Comparison of ENCODE assay signal across 13 cellular contexts in the genomic region with DNA sequence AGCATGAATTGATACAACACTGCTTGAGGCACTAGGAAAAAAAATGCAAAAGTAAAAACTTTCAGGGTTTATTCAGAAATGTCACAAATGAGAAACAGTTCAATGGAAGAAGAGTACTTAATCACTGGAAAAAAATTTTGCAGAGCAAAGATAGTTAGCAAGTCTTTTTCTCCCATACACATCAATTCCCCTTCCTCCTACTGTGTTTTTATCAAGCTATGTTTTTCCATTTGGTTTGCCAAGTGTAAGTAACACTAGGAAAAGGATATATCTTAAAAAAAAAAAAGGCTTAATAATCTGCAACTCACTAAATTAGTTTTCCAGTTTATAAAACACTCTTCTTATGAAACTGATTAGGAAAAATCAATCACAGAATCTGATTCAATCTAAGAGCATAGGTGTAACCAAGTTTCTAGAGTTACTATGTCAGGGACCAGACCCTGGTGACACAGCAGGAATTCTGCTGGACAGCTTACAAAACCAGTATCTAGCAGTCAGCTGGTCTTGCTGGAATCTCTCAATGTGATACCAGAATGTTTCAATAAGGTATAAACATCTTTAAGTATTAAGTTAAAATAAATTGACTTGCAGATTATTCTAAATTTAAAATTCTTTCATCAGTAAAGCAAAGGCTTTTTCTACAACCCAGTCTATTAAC. TPM values are rescaled to one million over a fixed set of nuclear protein-coding genes. Genes with fewer than 3 reads are reported as not detected.
DNase-seq lines count a peak whose midpoint lies in the region; ATAC-seq, FAIRE-seq and TF ChIP-seq lines count a peak whose summit lies in the region.
"Had no signal": no experiment of that assay in that cellular context is flagged by ENCODE, and none has a peak within 500 bp of the region (broad histone marks: within the 10 kb centered on the region; RNA-seq: fewer than 3 reads in every experiment).

No MANE protein-coding gene starts in this region.

- H3K4me3 ChIP-seq in cardiac fibroblast (replicated peaks in 1 of 2; ENCODE audit: low read depth in 2 of 2, low read length in 2 of 2) (no peak overlapping the region), keratinocyte (ENCODE audit: control insufficient read depth in 2 of 3, extremely low read depth in 1 of 3, insufficient read depth in 2 of 3, low read depth in 1 of 3, low read length in 3 of 3) (no peak overlapping the region), ascending aorta (no peak overlapping the region)
- H3K4me3 ChIP-seq: BLaER1, SJCRH30 had no signal

- H3K27me3 ChIP-seq in keratinocyte (ENCODE audit: control insufficient read depth, extremely low read depth, insufficient read depth, low read length) (no peaks in the 10 kb centered on the region), ascending aorta (no peaks in the 10 kb centered on the region)
- H3K27me3 ChIP-seq: BLaER1, SJCRH30 had no signal

- FAIRE-seq in keratinocyte (lab: Jason Lieb, UNC) = no peak
- FAIRE-seq in GM12892 (lab: Jason Lieb, UNC) = no peak

- peak overlapping the region; percentile 22 for H3K4me3 Mint-ChIP-seq in stimulated activated naive CD8-positive, alpha-beta T cell treated with anti-CD3 and anti-CD28 coated beads, Interleukin-15, Interleukin-2, amounts not matched to agents 100 ng/mL and 50 ng/mL, for 24 hours

- no peak for TF ChIP-seq POLR2A in GM12892 (IDR thresholded peaks at IDR 0.05; ENCODE audit: low read depth, low read length)

- H3K4me1 Mint-ChIP-seq in stimulated activated naive CD8-positive, alpha-beta T cell treated with anti-CD3 and anti-CD28 coated beads, Interleukin-15, Interleukin-2, amounts not matched to agents 100 ng/mL and 50 ng/mL, for 24 hours (ENCODE audit: low read depth) = peaks cover 78% of the 10 kb centered on the region

- peaks cover 14% of the 10 kb centered on the region for H3K79me2 ChIP-seq in keratinocyte (ENCODE audit: control insufficient read depth, insufficient read depth, low read length)

- H3K9me3 ChIP-seq in keratinocyte (ENCODE audit: control insufficient read depth, low read depth, low read length) (no peaks in the 10 kb centered on the region), ascending aorta (no peaks in the 10 kb centered on the region)
- H3K9me3 ChIP-seq: BLaER1, SJCRH30 had no signal

- no peaks in the 10 kb centered on the region for H4K20me1 ChIP-seq in keratinocyte (ENCODE audit: control insufficient read depth, extremely low read depth, insufficient read depth, low read length)

- no peak overlapping the region for H2AFZ ChIP-seq in keratinocyte (ENCODE audit: control insufficient read depth, low read length)

- H3K36me3 Mint-ChIP-seq in stimulated activated naive CD8-positive, alpha-beta T cell treated with anti-CD3 and anti-CD28 coated beads, Interleukin-15, Interleukin-2, amounts not matched to agents 100 ng/mL and 50 ng/mL, for 24 hours (ENCODE audit: low read depth) = peaks cover 63% of the 10 kb centered on the region

- no peaks in the 10 kb centered on the region for H3K27me3 Mint-ChIP-seq in stimulated activated naive CD8-positive, alpha-beta T cell treated with anti-CD3 and anti-CD28 coated beads, Interleukin-15, Interleukin-2, amounts not matched to agents 100 ng/mL and 50 ng/mL, for 24 hours

- peaks cover 28% of the 10 kb centered on the region for H3K4me1 ChIP-seq in keratinocyte (ENCODE audit: control insufficient read depth, extremely low read depth, insufficient read depth, low read length)
- H3K4me1 ChIP-seq in ascending aorta = peaks cover 0 to 8% of the 10 kb centered on the region in 2 donors
- H3K4me1 ChIP-seq: BLaER1 had no signal

- no peak overlapping the region for H3K4me2 ChIP-seq in keratinocyte (ENCODE audit: control insufficient read depth, extremely low read depth, insufficient read depth, low read depth, low read length)
- H3K4me2 ChIP-seq: BLaER1 had no signal

- peak overlapping the region; percentile 39 for H3K27ac ChIP-seq in keratinocyte (ENCODE audit: control insufficient read depth, insufficient read depth, low read length)
- no peak overlapping the region for H3K27ac ChIP-seq in ascending aorta
- H3K27ac ChIP-seq: BLaER1, SJCRH30 had no signal

- DNase-seq in stimulated activated naive CD8-positive, alpha-beta T cell treated with anti-CD3 and anti-CD28 coated beads, Interleukin-15, Interleukin-2, amounts not matched to agents 100 U/mL and 50 U/mL, for 24 hours = no peak
- DNase-seq in cardiac fibroblast (ENCODE audit: low read depth in 2 of 2) (peak; percentile 48 to 63), keratinocyte (ENCODE audit: low read depth, low spot score) (no peak), putamen (ENCODE audit: low spot score) (no peak), ascending aorta (ENCODE audit: low spot score in 2 of 2) (no peak), GM12892 (ENCODE audit: insufficient read length) (no peak)
- DNase-seq in effector CD8-positive, alpha-beta T cell (lab: John Stamatoyannopoulos, UW) = no peak
- DNase-seq: Karpas-422, NCI-H187 treated with DMSO at 0.1 percent for 48 hours, nucleus accumbens, SJCRH30 had no signal

- no peak overlapping the region for H3K9ac ChIP-seq in keratinocyte (ENCODE audit: control insufficient read depth, extremely low read depth, insufficient read depth, low read length)
- H3K9ac ChIP-seq: BLaER1 had no signal

- dilution Hi-C loops in keratinocyte (cut with MboI; ENCODE audit: extremely low pct_ligation_motif_present, low sequenced_read_pairs) = no loop called here

- H3K9me1 ChIP-seq in keratinocyte (ENCODE audit: control insufficient read depth, extremely low read depth, insufficient read depth, low read length) = no peaks in the 10 kb centered on the region

- no peak for TF ChIP-seq CTCF in cardiac fibroblast (IDR thresholded peaks at IDR 0.05; ENCODE audit: low read depth, low read length)
- no peak for TF ChIP-seq CTCF in keratinocyte (optimal IDR thresholded peaks at IDR 0.05 in 1 of 3, IDR thresholded peaks at IDR 0.05 in 1 of 3, conservative IDR thresholded peaks at IDR 0.05 in 1 of 3; ENCODE audit: extremely low read depth in 1 of 3, insufficient read depth in 2 of 3, low read length in 3 of 3)
- no peak for TF ChIP-seq CTCF in ascending aorta (IDR thresholded peaks at IDR 0.05)

- H3K36me3 ChIP-seq in keratinocyte (ENCODE audit: control insufficient read depth in 2 of 2, extremely low read depth in 1 of 2, insufficient read depth in 2 of 2, low read length in 2 of 2) (peaks cover 5 to 14% of the 10 kb centered on the region in 2 experiments), ascending aorta (peaks cover 4 to 5% of the 10 kb centered on the region in 2 donors)

- H3K27ac Mint-ChIP-seq in stimulated activated naive CD8-positive, alpha-beta T cell treated with anti-CD3 and anti-CD28 coated beads, Interleukin-15, Interleukin-2, amounts not matched to agents 100 ng/mL and 50 ng/mL, for 24 hours = peak overlapping the region; percentile 76

- intact Hi-C loops in ascending aorta (cut with DNase I) = no loop called here

- H3K9me3 Mint-ChIP-seq in stimulated activated naive CD8-positive, alpha-beta T cell treated with anti-CD3 and anti-CD28 coated beads, Interleukin-15, Interleukin-2, amounts not matched to agents 100 ng/mL and 50 ng/mL, for 24 hours = no peaks in the 10 kb centered on the region

- ATAC-seq in stimulated activated naive CD8-positive, alpha-beta T cell treated with anti-CD3 and anti-CD28 coated beads, Interleukin-15, Interleukin-2, amounts not matched to agents 100 U/mL and 50 U/mL, for 24 hours = no peak

RNA-seq across cellular contexts. Expression of a gene that starts 34.7 kb away (rescaled TPM):
- 52.7 to 79.8 TPM (median 78.6 TPM) in 3 replicates for polyA plus RNA-seq in keratinocyte
- polyA plus RNA-seq in keratinocyte (2011; ENCODE audit: low read depth) = 23.9 TPM
- polyA plus RNA-seq in keratinocyte (2011; cell fraction: cytosol; rRNA removed) = 38.6 and 70.8 TPM in 2 replicates
- polyA plus RNA-seq in keratinocyte (2011; cell fraction: nucleus; rRNA removed) = 87.7 and 102 TPM in 2 replicates
- 46.0 and 61.8 TPM in 2 replicates for polyA plus RNA-seq in keratinocyte (2012; ENCODE audit: low replicate concordance)
- polyA minus RNA-seq in keratinocyte = 45.7 to 78.2 TPM (median 50.8 TPM) in 3 replicates
- 31.1 TPM for polyA minus RNA-seq in keratinocyte (2011; cell fraction: cytosol; rRNA and poly(A)+ RNA removed)
- 75.4 and 114 TPM in 2 replicates for polyA minus RNA-seq in keratinocyte (2011; cell fraction: nucleus; rRNA and poly(A)+ RNA removed)
- 47.8 TPM for total RNA-seq in ascending aorta
- polyA plus RNA-seq in GM12892 (2012; ENCODE audit: missing spikeins) = 38.1 TPM

Comparison
In these comparisons a context has a peak if more than half of its experiments do, and no peak if none do; other contexts are left out.
1. DNase-seq: peak in cardiac fibroblast (2 of 2); none in stimulated activated naive CD8-positive, alpha-beta T cell treated with anti-CD3 and anti-CD28 coated beads, Interleukin-15, Interleukin-2, amounts not matched to agents 100 U/mL and 50 U/mL, for 24 hours (single experiment), keratinocyte (single experiment), putamen (single experiment), ascending aorta (0 of 2), effector CD8-positive, alpha-beta T cell (single experiment) and GM12892 (single experiment).